Comparison of ENCODE assay signal across 8 cellular contexts in genomic region chr3:48656061-48656840, GRCh38. TPM values are rescaled to one million over a fixed set of nuclear protein-coding genes. Genes with fewer than 3 reads are reported as not detected.
DNase-seq lines count a peak whose midpoint lies in the region; ATAC-seq and TF ChIP-seq lines count a peak whose summit lies in the region.

No MANE protein-coding gene starts in this region.

- H3K36me3 ChIP-seq in iPS DF 6.9 (ENCODE audit: control insufficient read depth, insufficient read depth, low read length) (peaks cover 5% of the 10 kb centered on the region), skeletal muscle satellite cell (ENCODE audit: insufficient read depth, low read length) (no peaks in the 10 kb centered on the region)

- WGBS in iPS DF 6.9 (ENCODE audit: insufficient coverage, insufficient read length) = no CpG with 5 or more reads among the region's 94 CpGs

- DNase-seq in GM10248 (ENCODE audit: extremely low spot score) = peak; percentile 91
- DNase-seq in T-helper 1 cell = peak; percentile 67 to 91 (median 79)
- peak in 37 of 58 donors; percentile 5 to 59 (median 31) for DNase-seq in anterior cingulate cortex (lab: John Stamatoyannopoulos, UW)
- no peak for DNase-seq in iPS DF 6.9 (ENCODE audit: low read depth, low spot score)
- no peak for DNase-seq in NCI-H2171 treated with DMSO at 0.1 percent for 48 hours (lab: John Stamatoyannopoulos, UW)

- H3K27ac ChIP-seq in iPS DF 6.9 (ENCODE audit: low read length) = no peak overlapping the region

- H3K9me3 ChIP-seq in iPS DF 6.9 (ENCODE audit: control insufficient read depth, insufficient read depth, low read length) = no peaks in the 10 kb centered on the region
- H3K9me3 ChIP-seq in skeletal muscle satellite cell (replicated peaks; ENCODE audit: low read length) = no peaks in the 10 kb centered on the region

- H3K27me3 ChIP-seq in iPS DF 6.9 (ENCODE audit: control insufficient read depth, insufficient read depth, low read length) = no peaks in the 10 kb centered on the region
- no peaks in the 10 kb centered on the region for H3K27me3 ChIP-seq in skeletal muscle satellite cell (ENCODE audit: control insufficient read depth, insufficient read depth, low read length)

- POLR2A ChIA-PET in GM10248 (lab: Yijun Ruan, JAX) = no interaction called here

- peak overlapping the region; percentile 40; the same call in 1 of the 2 replicates for H3K4me3 ChIP-seq in iPS DF 6.9 (ENCODE audit: low read length)
- peak overlapping the region; percentile 72 for H3K4me3 ChIP-seq in skeletal muscle satellite cell (ENCODE audit: low read length)

- H3K4me2 ChIP-seq in skeletal muscle satellite cell (ENCODE audit: low read length) = peak overlapping the region; percentile 87

- peaks cover 4% of the 10 kb centered on the region for H3K4me1 ChIP-seq in iPS DF 6.9 (ENCODE audit: control insufficient read depth, insufficient read depth, low read length)
- peaks cover 9% of the 10 kb centered on the region for H3K4me1 ChIP-seq in skeletal muscle satellite cell (ENCODE audit: control insufficient read depth, insufficient read depth, low read length)

- no peak overlapping the region for H3K9ac ChIP-seq in skeletal muscle satellite cell (ENCODE audit: low read depth, low read length)

- CTCF ChIA-PET in GM10248 (lab: Yijun Ruan, JAX) = interaction anchor here (0.7 to 7.0 kb wide), 5 partner anchors 8 to 256 kb away, joined by 3 to 43 read pairs (median 5); partner anchors contain the start of genes NCKIPSD and SLC26A6

- TF ChIP-seq CTCF in GM10248 (IDR thresholded peaks at IDR 0.05; ENCODE audit: control extremely low read depth, extremely low read depth, low read depth, missing control alignments) = peak; percentile 80

- ATAC-seq in HG02885 (IDR thresholded peaks at IDR 0.05; ENCODE audit: poor library complexity, unreplicated experiment) (peak; percentile 57), HG03469 (IDR thresholded peaks at IDR 0.05; ENCODE audit: unreplicated experiment) (no peak)

RNA-seq across cellular contexts. Expression of gene CELSR3, which starts 6.4 kb away (rescaled TPM):
- 0.66 and 0.76 TPM in 2 replicates for total RNA-seq in skeletal muscle satellite cell (2012; rRNA removed)

RNA-seq across cellular contexts. Expression of gene SLC26A6, which starts 21.0 kb away (rescaled TPM):
- 23.6 and 26.6 TPM in 2 replicates for total RNA-seq in skeletal muscle satellite cell (2012; rRNA removed)

RNA-seq across cellular contexts. Expression of gene NCKIPSD, which starts 29.5 kb away (rescaled TPM):
- total RNA-seq in skeletal muscle satellite cell (2012; rRNA removed) = 19.8 and 21.8 TPM in 2 replicates

RNA-seq across cellular contexts. Expression of gene TMEM89, which starts 34.7 kb away (rescaled TPM):
- 0.51 TPM in 1 of 2 replicates, not detected in the other for total RNA-seq in skeletal muscle satellite cell (2012; rRNA removed)

RNA-seq across cellular contexts. Expression of gene UQCRC1, which starts 46.8 kb away (rescaled TPM):
- 344 and 383 TPM in 2 replicates for total RNA-seq in skeletal muscle satellite cell (2012; rRNA removed)

Comparison
In these comparisons a context has a peak if more than half of its experiments do, and no peak if none do; other contexts are left out.
1. DNase-seq: peak in GM10248 (single experiment), T-helper 1 cell (5 of 5) and anterior cingulate cortex (37 of 58); none in iPS DF 6.9 (single experiment) and NCI-H2171 treated with DMSO at 0.1 percent for 48 hours (single experiment).